ENCODE assay signal across 12 cellular contexts in the genomic region with DNA sequence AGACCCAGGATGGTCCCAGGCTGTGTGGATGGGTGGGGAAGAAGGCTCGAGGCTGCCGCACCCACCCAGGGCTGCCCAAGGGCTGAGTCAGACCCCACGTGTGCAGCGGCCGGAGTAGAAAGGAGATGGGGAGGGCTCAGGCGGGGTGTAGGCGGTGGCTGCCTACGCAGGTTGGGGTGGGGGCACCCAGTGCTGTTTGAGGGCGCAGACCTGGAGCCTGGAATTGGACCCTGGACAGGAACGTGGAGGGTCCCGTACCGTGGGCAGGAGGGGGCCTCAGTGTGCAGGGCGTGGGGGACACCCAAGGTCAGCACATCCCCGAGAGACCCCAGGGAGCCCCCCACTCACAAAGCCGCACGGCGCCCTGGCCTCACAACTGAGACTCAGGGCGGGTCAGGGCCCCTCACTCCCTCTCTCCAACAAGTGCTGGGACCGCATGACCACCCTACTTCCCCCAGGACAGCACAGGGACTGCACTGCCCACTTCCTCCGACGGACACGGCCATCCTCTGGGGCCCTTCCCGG.
A peak's percentile ranks its signal among the peaks of the same experiment; 100 is the strongest.
DNase-seq lines count a peak whose midpoint lies in the region; ATAC-seq and TF ChIP-seq lines count a peak whose summit lies in the region.
"Had no signal": no experiment of that assay in that cellular context is flagged by ENCODE, and none has a peak within 500 bp of the region (broad histone marks: within the 10 kb centered on the region; RNA-seq: fewer than 3 reads in every experiment).

No MANE protein-coding gene starts in this region.

- no peak overlapping the region for H4K5ac ChIP-seq in IMR-90 (ENCODE audit: low read depth, low read length)

- H3K9ac ChIP-seq in IMR-90 (ENCODE audit: low read depth, low read length) = no peak overlapping the region

- TF ChIP-seq CTCF in IMR-90 (conservative IDR thresholded peaks at IDR 0.05; ENCODE audit: low read depth, low read length) (no peak), fibroblast of mammary gland (conservative IDR thresholded peaks at IDR 0.05; ENCODE audit: control insufficient read depth, insufficient read depth, low read depth, low read length) (no peak), sigmoid colon (IDR thresholded peaks at IDR 0.05) (no peak), nephron progenitor cell (IDR thresholded peaks at IDR 0.05) (no peak)

- no peak for DNase-seq in activated CD8-positive, alpha-beta memory T cell treated with anti-CD3 and anti-CD28 coated beads, Interleukin-2, amount 10 ng/mL, durations not matched to agents 7 days and 5 days
- DNase-seq in activated CD8-positive, alpha-beta memory T cell treated with anti-CD3 and anti-CD28 coated beads, Interleukin-2, amount 50 U/mL, for 48 hours = no peak
- DNase-seq in IMR-90 = no peak
- DNase-seq in fibroblast of mammary gland (ENCODE audit: low read depth) = peak; percentile 16
- DNase-seq in sigmoid colon = peak; percentile 46
- no peak for DNase-seq in activated gamma-delta T cell (lab: John Stamatoyannopoulos, UW)
- DNase-seq in Kasumi-1 (lab: John Stamatoyannopoulos, UW) = no peak
- no peak for DNase-seq in nephron progenitor cell

- no peak overlapping the region for H2AFZ ChIP-seq in IMR-90 (replicated peaks; ENCODE audit: low read length, poor library complexity)

- no peak for TF ChIP-seq EP300 in sigmoid colon (IDR thresholded peaks at IDR 0.05)

- H3K27me3 Mint-ChIP-seq in activated CD8-positive, alpha-beta memory T cell treated with anti-CD3 and anti-CD28 coated beads, Interleukin-2, amount 10 ng/mL, durations not matched to agents 7 days and 5 days = no peaks in the 10 kb centered on the region
- peaks cover 11% of the 10 kb centered on the region for H3K27me3 Mint-ChIP-seq in nephron progenitor cell (ENCODE audit: low read depth, poor library complexity)

- H4K91ac ChIP-seq in IMR-90 (ENCODE audit: insufficient read depth, low read depth, low read length) = no peak overlapping the region

- H3K18ac ChIP-seq in IMR-90 (ENCODE audit: low read depth, low read length) = no peak overlapping the region

- H3K4me1 ChIP-seq in IMR-90 (ENCODE audit: control insufficient read depth, insufficient read depth, low read length) (no peaks in the 10 kb centered on the region), sigmoid colon (no peaks in the 10 kb centered on the region)
- H3K4me1 ChIP-seq: thyroid gland had no signal

- no peak overlapping the region for H3K56ac ChIP-seq in IMR-90 (ENCODE audit: extremely low read depth, insufficient read depth, low read length)

- no peak overlapping the region for H3K23ac ChIP-seq in IMR-90 (ENCODE audit: low read depth, low read length)

- H3K36me3 ChIP-seq in IMR-90 (ENCODE audit: control insufficient read depth, insufficient read depth, low read length) (no peaks in the 10 kb centered on the region), sigmoid colon (no peaks in the 10 kb centered on the region)
- H3K36me3 ChIP-seq: thyroid gland had no signal

- H3K27ac ChIP-seq in IMR-90 (ENCODE audit: insufficient read depth, low read length) = no peak overlapping the region
- no peak overlapping the region for H3K27ac ChIP-seq in sigmoid colon
- H3K27ac ChIP-seq: thyroid gland had no signal

- TF ChIP-seq POLR2A in IMR-90 (IDR thresholded peaks at IDR 0.05; ENCODE audit: low read depth, low read length) (no peak), sigmoid colon (IDR thresholded peaks at IDR 0.05) (no peak)

- H2BK5ac ChIP-seq in IMR-90 (ENCODE audit: low read depth, low read length, poor library complexity, severe bottlenecking) = no peak overlapping the region

- in situ Hi-C loops in IMR-90 (cut with MboI; ENCODE audit: low sequenced_read_pairs) = no loop called here

- peak overlapping the region; percentile 86 for H3K27ac Mint-ChIP-seq in activated CD8-positive, alpha-beta memory T cell treated with anti-CD3 and anti-CD28 coated beads, Interleukin-2, amount 10 ng/mL, durations not matched to agents 7 days and 5 days
- H3K27ac Mint-ChIP-seq in nephron progenitor cell = no peak overlapping the region

- no peaks in the 10 kb centered on the region; the same call in 1 of the 2 replicates for H4K20me1 ChIP-seq in IMR-90 (ENCODE audit: insufficient read depth, low read length)

- H3K14ac ChIP-seq in IMR-90 (replicated peaks; ENCODE audit: low read depth, low read length) = no peak overlapping the region

- 42% methylated on average over 19 of the region's 23 CpGs; no CpG with 5 or more reads in 1 of the 2 experiments for WGBS in IMR-90 (ENCODE audit: extremely low coverage in 2 of 2, insufficient read length in 1 of 2), 2 experiments
- 31 to 58% methylated on average over 23 of the region's 23 CpGs for WGBS in sigmoid colon, 2 donors

- H4K8ac ChIP-seq in IMR-90 (ENCODE audit: low read depth in 2 of 2, low read length in 2 of 2) = no peak overlapping the region

- no peak overlapping the region for H2BK20ac ChIP-seq in IMR-90 (ENCODE audit: low read depth, low read length)

- no peak overlapping the region for H3K4ac ChIP-seq in IMR-90 (ENCODE audit: low read depth, low read length)

- no peaks in the 10 kb centered on the region for H3K9me3 Mint-ChIP-seq in activated CD8-positive, alpha-beta memory T cell treated with anti-CD3 and anti-CD28 coated beads, Interleukin-2, amount 10 ng/mL, durations not matched to agents 7 days and 5 days (ENCODE audit: low read depth)
- H3K9me3 Mint-ChIP-seq in nephron progenitor cell = no peaks in the 10 kb centered on the region
- H3K9me3 Mint-ChIP-seq: central memory CD8-positive, alpha-beta T cell; IgD-negative memory B cell had no signal

- POLR2A ChIA-PET in IMR-90 (lab: Charles Lee; ENCODE audit: unreplicated experiment) = no interaction called here

- ATAC-seq in activated CD8-positive, alpha-beta memory T cell treated with anti-CD3 and anti-CD28 coated beads, Interleukin-2, amount 10 ng/mL, durations not matched to agents 7 days and 5 days = no peak
- peak; percentile 11; the same call in 1 of the 2 replicates for ATAC-seq in IMR-90 (ENCODE audit: low read depth)

- no peak overlapping the region for H2AK9ac ChIP-seq in IMR-90 (replicated peaks; ENCODE audit: low read depth, low read length, poor library complexity)

- no TSS peak for BruUV-seq in IMR-90 (replicated peaks; lab: Mats Ljungman, UMichigan)

- H3K9me3 ChIP-seq in IMR-90 (ENCODE audit: control insufficient read depth, insufficient read depth, low read length) (no peaks in the 10 kb centered on the region), sigmoid colon (no peaks in the 10 kb centered on the region)
- H3K9me3 ChIP-seq: thyroid gland had no signal

- H3K27me3 ChIP-seq in IMR-90 (ENCODE audit: control insufficient read depth, insufficient read depth, low read length) (peaks cover 16% of the 10 kb centered on the region; the same call in 1 of the 2 replicates), sigmoid colon (peaks cover 0 to 48% (median 3%) of the 10 kb centered on the region in 3 donors)
- H3K27me3 ChIP-seq: thyroid gland had no signal

- dilution Hi-C loops in IMR-90 (cut with HindIII; ENCODE audit: low sequenced_read_pairs, unreplicated experiment) = no loop called here

- no peak for TF ChIP-seq RAD21 in IMR-90 (IDR thresholded peaks at IDR 0.05; ENCODE audit: low read length)

- H3K4me1 Mint-ChIP-seq in activated CD8-positive, alpha-beta memory T cell treated with anti-CD3 and anti-CD28 coated beads, Interleukin-2, amount 10 ng/mL, durations not matched to agents 7 days and 5 days = peaks cover 21% of the 10 kb centered on the region
- H3K4me1 Mint-ChIP-seq in nephron progenitor cell = peaks cover 34% of the 10 kb centered on the region

- no peak overlapping the region for H3K4me3 Mint-ChIP-seq in activated CD8-positive, alpha-beta memory T cell treated with anti-CD3 and anti-CD28 coated beads, Interleukin-2, amount 10 ng/mL, durations not matched to agents 7 days and 5 days
- no peak overlapping the region for H3K4me3 Mint-ChIP-seq in nephron progenitor cell
- H3K4me3 Mint-ChIP-seq: central memory CD8-positive, alpha-beta T cell had no signal

- H2AK5ac ChIP-seq in IMR-90 (ENCODE audit: low read depth, low read length) = no peak overlapping the region

- H2BK120ac ChIP-seq in IMR-90 (ENCODE audit: low read depth, low read length) = no peak overlapping the region

- intact Hi-C loops in IMR-90 (cut with micrococcal nuclease) (no loop called here), sigmoid colon (cut with DNase I) (no loop called here)

- no peak overlapping the region for H3K4me3 ChIP-seq in IMR-90 (ENCODE audit: insufficient read depth, low read depth, low read length)
- no peak overlapping the region for H3K4me3 ChIP-seq in fibroblast of mammary gland (ENCODE audit: control insufficient read depth, low read depth, low read length)
- no peak overlapping the region for H3K4me3 ChIP-seq in sigmoid colon
- H3K4me3 ChIP-seq: lung, thyroid gland had no signal

- H3K36me3 Mint-ChIP-seq in activated CD8-positive, alpha-beta memory T cell treated with anti-CD3 and anti-CD28 coated beads, Interleukin-2, amount 10 ng/mL, durations not matched to agents 7 days and 5 days = no peaks in the 10 kb centered on the region
- no peaks in the 10 kb centered on the region for H3K36me3 Mint-ChIP-seq in nephron progenitor cell (ENCODE audit: low read depth)

- H3K9me1 ChIP-seq in IMR-90 (ENCODE audit: insufficient read depth, low read length) = no peaks in the 10 kb centered on the region

- H3K79me1 ChIP-seq in IMR-90 (ENCODE audit: low read depth in 1 of 2, low read length in 2 of 2) = no peaks in the 10 kb centered on the region

- H3K4me2 ChIP-seq in IMR-90 (ENCODE audit: low read depth, low read length) = no peak overlapping the region

- CTCF ChIA-PET in activated CD8-positive, alpha-beta memory T cell treated with anti-CD3 and anti-CD28 coated beads, Interleukin-2, amount 10 ng/mL, durations not matched to agents 7 days and 5 days (lab: Charles Lee) = interaction anchor here (1.6 to 2.5 kb wide), 3 partner anchors 13 to 248 kb away, joined by 3 to 13 read pairs (median 10); no protein-coding TSS in a partner anchor
- CTCF ChIA-PET in IMR-90 (lab: Yijun Ruan, JAX) = no interaction called here

- H2BK15ac ChIP-seq in IMR-90 (ENCODE audit: low read depth, low read length) = no peak overlapping the region

TF ChIP-seq in IMR-90, 13 proteins besides CTCF, POLR2A, EP300 and RAD21 (continues in another document):
- TF ChIP-seq SMC3 (IDR thresholded peaks at IDR 0.05; ENCODE audit: low read depth, low read length) = no peak
- TF ChIP-seq, protein P1, sequence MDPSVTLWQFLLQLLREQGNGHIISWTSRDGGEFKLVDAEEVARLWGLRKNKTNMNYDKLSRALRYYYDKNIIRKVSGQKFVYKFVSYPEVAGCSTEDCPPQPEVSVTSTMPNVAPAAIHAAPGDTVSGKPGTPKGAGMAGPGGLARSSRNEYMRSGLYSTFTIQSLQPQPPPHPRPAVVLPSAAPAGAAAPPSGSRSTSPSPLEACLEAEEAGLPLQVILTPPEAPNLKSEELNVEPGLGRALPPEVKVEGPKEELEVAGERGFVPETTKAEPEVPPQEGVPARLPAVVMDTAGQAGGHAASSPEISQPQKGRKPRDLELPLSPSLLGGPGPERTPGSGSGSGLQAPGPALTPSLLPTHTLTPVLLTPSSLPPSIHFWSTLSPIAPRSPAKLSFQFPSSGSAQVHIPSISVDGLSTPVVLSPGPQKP (IDR thresholded peaks at IDR 0.05; ENCODE audit: borderline replicate concordance, low read depth, low read length) = no peak
- TF ChIP-seq MXI1 (IDR thresholded peaks at IDR 0.05; ENCODE audit: borderline replicate concordance, low read depth, low read length) = no peak
- no peak for TF ChIP-seq NFE2L2 (IDR thresholded peaks at IDR 0.05; ENCODE audit: low read depth, low read length)

Comparison
In these comparisons a context has a peak if more than half of its experiments do, and no peak if none do; other contexts are left out.
1. DNase-seq: peak in fibroblast of mammary gland (single experiment) and sigmoid colon (single experiment); none in activated CD8-positive, alpha-beta memory T cell treated with anti-CD3 and anti-CD28 coated beads, Interleukin-2, amount 10 ng/mL, durations not matched to agents 7 days and 5 days (single experiment), activated CD8-positive, alpha-beta memory T cell treated with anti-CD3 and anti-CD28 coated beads, Interleukin-2, amount 50 U/mL, for 48 hours (single experiment), IMR-90 (single experiment), activated gamma-delta T cell (single experiment), Kasumi-1 (0 of 2) and nephron progenitor cell (single experiment).